In genomic region chr2:127326289-127326945, GRCh38 we compare ENCODE assay signal across 20 cellular contexts. TPM values are rescaled to one million over a fixed set of nuclear protein-coding genes. Genes with fewer than 3 reads are reported as not detected.
DNase-seq lines count a peak whose midpoint lies in the region; ATAC-seq, FAIRE-seq and TF ChIP-seq lines count a peak whose summit lies in the region.
"Had no signal": no experiment of that assay in that cellular context is flagged by ENCODE, and none has a peak within 500 bp of the region (broad histone marks: within the 10 kb centered on the region; RNA-seq: fewer than 3 reads in every experiment).

No MANE protein-coding gene starts in this region.

- H3K4me2 ChIP-seq in GM23248 (ENCODE audit: unreplicated experiment): no peak overlapping the region

- H3K9me3 ChIP-seq in GM23248 (ENCODE audit: low read depth) (no peaks in the 10 kb centered on the region), pancreas (no peaks in the 10 kb centered on the region), vagina (no peaks in the 10 kb centered on the region)
- H3K9me3 ChIP-seq: Caco-2, Peyer's patch had no signal

- peaks cover 3% of the 10 kb centered on the region; the same call in 1 of the 2 replicates for H3F3A ChIP-seq in GM23248 (ENCODE audit: insufficient read depth)

- H3K9me2 ChIP-seq in GM23248 (ENCODE audit: insufficient read depth): no peaks in the 10 kb centered on the region

- H3K4me3 ChIP-seq in GM23248 (no peak overlapping the region), epithelial cell of esophagus (ENCODE audit: low read length) (no peak overlapping the region), pancreas (no peak overlapping the region), vagina (no peak overlapping the region)
- H3K4me3 ChIP-seq: GM12878, K562, Peyer's patch had no signal

- no peaks in the 10 kb centered on the region for H4K20me1 ChIP-seq in GM23248 (ENCODE audit: insufficient read depth)

- no peak overlapping the region for H2AFZ ChIP-seq in GM23248

- peak; percentile 34 for FAIRE-seq in pancreas (lab: Jason Lieb, UNC)
- FAIRE-seq: GM12878, K562 had no signal

- 74 to 77% methylated on average over 2 of the region's 2 CpGs for WGBS in GM23248 (ENCODE audit: low coverage in 1 of 2, low lambda C conversion rate in 2 of 2, missing lambda C conversion rate in 2 of 2), 2 experiments
- WGBS in pancreas, 2 donors: 79 to 90% methylated on average over 2 of the region's 2 CpGs

- DNase-seq in GM23248 (peak; percentile 28), RWPE1 (ENCODE audit: low spot score) (peak; percentile 10), epithelial cell of esophagus (ENCODE audit: low read depth) (peak; percentile 18), pancreas (no peak), vagina (ENCODE audit: extremely low spot score in 2 of 2) (no peak), NCI-H524 treated with DMSO at 0.1 percent for 48 hours (lab: John Stamatoyannopoulos, UW) (no peak), head of caudate nucleus (no peak)
- DNase-seq: Caco-2; CD4-positive, CD25-positive, alpha-beta regulatory T cell; DMS53; GDM1; HCEC 1CT; NCI-H1417 treated with DMSO at 0.1 percent for 48 hours; NCI-H2029; NCI-H2171; NCI-H774; Peyer's patch; SHP77 had no signal

- peaks cover 16% of the 10 kb centered on the region for H3K4me1 ChIP-seq in GM23248 (ENCODE audit: insufficient read depth)
- H3K4me1 ChIP-seq in pancreas: no peaks in the 10 kb centered on the region
- no peaks in the 10 kb centered on the region for H3K4me1 ChIP-seq in vagina
- H3K4me1 ChIP-seq: Caco-2, Peyer's patch had no signal

- intact Hi-C loops in pancreas (cut with DNase I): loop anchor here in 1 of 3 donors (10.0 kb wide), 1 partner anchor 158 kb away; no protein-coding TSS in a partner anchor
- intact Hi-C loops in vagina (cut with DNase I): no loop called here
- intact Hi-C loops in head of caudate nucleus (cut with DNase I): loop anchor here (10.0 kb wide), 1 partner anchor 148 kb away; no protein-coding TSS in a partner anchor

- TF ChIP-seq CTCF in RWPE1 (conservative IDR thresholded peaks at IDR 0.05; ENCODE audit: low read depth) (no peak), epithelial cell of esophagus (IDR thresholded peaks at IDR 0.05; ENCODE audit: insufficient read depth, low read depth, low read length, missing control alignments) (no peak), pancreas (IDR thresholded peaks at IDR 0.05) (no peak), vagina (IDR thresholded peaks at IDR 0.05) (no peak)

- CTCF ChIA-PET in RWPE1 (lab: Yijun Ruan, JAX): no interaction called here

- H3K27me3 ChIP-seq in GM23248 (replicated peaks; ENCODE audit: insufficient read depth) (no peaks in the 10 kb centered on the region), pancreas (no peaks in the 10 kb centered on the region), vagina (no peaks in the 10 kb centered on the region)
- H3K27me3 ChIP-seq: Peyer's patch had no signal

- H3K36me3 ChIP-seq in GM23248 (ENCODE audit: low read depth) (peaks cover 32% of the 10 kb centered on the region), pancreas (peaks cover 0 to 22% (median 10%) of the 10 kb centered on the region in 3 donors), vagina (peaks cover 0 to 47% of the 10 kb centered on the region in 2 donors)

- no peak overlapping the region for H3K9ac ChIP-seq in GM23248

- POLR2A ChIA-PET in RWPE1 (lab: Yijun Ruan, JAX; ENCODE audit: low non-redundant PET): no interaction called here

- H3K27ac ChIP-seq in GM23248: no peak overlapping the region
- no peak overlapping the region for H3K27ac ChIP-seq in RWPE1
- H3K27ac ChIP-seq in pancreas: no peak overlapping the region
- no peak overlapping the region for H3K27ac ChIP-seq in vagina
- H3K27ac ChIP-seq: Peyer's patch had no signal

- H3K79me2 ChIP-seq in GM23248 (ENCODE audit: insufficient read depth): peaks cover 4% of the 10 kb centered on the region; the same call in 1 of the 2 replicates

- in situ Hi-C loops in GM23248 (cut with MboI): no loop called here

- TF ChIP-seq POLR2A in vagina (IDR thresholded peaks at IDR 0.05): no peak

- no peak for ATAC-seq in pancreas
- ATAC-seq: GM12878, K562 had no signal

RNA-seq across cellular contexts. Expression of gene ERCC3, which starts 32.5 kb away (rescaled TPM):
- total RNA-seq in GM23248 (2014; rRNA removed; shearing (Covaris generic)): 38.8 and 42.9 TPM in 2 replicates
- polyA plus RNA-seq in GM23248 (2016; fragmentation: Nextera tagmentation; extraction: Ambion mirVana) (37.5 and 41.8 TPM in 2 replicates), pancreas (10 to 100 TPM; 18.7 to 33.0 TPM)
- total RNA-seq in pancreas (10 to 100 TPM; 12.9 to 22.3 (median 16.8) TPM), vagina (68.3 TPM)

Comparison
In these comparisons a context has a peak if more than half of its experiments do, and no peak if none do; other contexts are left out.
1. DNase-seq: peak in GM23248 (single experiment), RWPE1 (single experiment) and epithelial cell of esophagus (single experiment); none in pancreas (0 of 6), vagina (0 of 2), NCI-H524 treated with DMSO at 0.1 percent for 48 hours (single experiment) and head of caudate nucleus (0 of 42).